3 cellular contexts compared by ENCODE assay signal in genomic region chr20:56608376-56608775, GRCh38. TPM values are rescaled to one million over a fixed set of nuclear protein-coding genes. Genes with fewer than 3 reads are reported as not detected.
"Had no signal": no experiment of that assay in that cellular context is flagged by ENCODE, and none has a peak within 500 bp of the region (broad histone marks: within the 10 kb centered on the region; RNA-seq: fewer than 3 reads in every experiment).

No MANE protein-coding gene starts in this region.

- DNase-seq: GDM1, GF-D8 had no signal

- H3K4me3 ChIP-seq: GM12878 had no signal

RNA-seq across cellular contexts. Expression of gene TFAP2C, which starts 20.7 kb away (rescaled TPM):
- total RNA-seq: GM12878 had no signal
